In genomic region chr16:4110680-4111079, GRCh38 we compare ENCODE assay signal across 20 cellular contexts. TPM values are rescaled to one million over a fixed set of nuclear protein-coding genes. Genes with fewer than 3 reads are reported as not detected.
DNase-seq lines count a peak whose midpoint lies in the region; ATAC-seq and TF ChIP-seq lines count a peak whose summit lies in the region.
"Had no signal": no experiment of that assay in that cellular context is flagged by ENCODE, and none has a peak within 500 bp of the region (broad histone marks: within the 10 kb centered on the region; RNA-seq: fewer than 3 reads in every experiment).

No MANE protein-coding gene starts in this region.

- H3K36me3 ChIP-seq in ACC112 (ENCODE audit: insufficient read depth, low read length): no peaks in the 10 kb centered on the region
- peaks cover 3 to 4% of the 10 kb centered on the region in 2 experiments for H3K36me3 ChIP-seq in trophoblast cell (ENCODE audit: control insufficient read depth in 1 of 2, insufficient read depth in 2 of 2, low read length in 2 of 2)
- H3K36me3 ChIP-seq in naive thymus-derived CD4-positive, alpha-beta T cell (ENCODE audit: control insufficient read depth in 2 of 3, insufficient read depth in 3 of 3, low read length in 3 of 3): no peaks in the 10 kb centered on the region
- H3K36me3 ChIP-seq: uterus had no signal

- H2BK15ac ChIP-seq in H9 (ENCODE audit: low read depth, low read length): no peak overlapping the region

- no peak overlapping the region for H4K12ac ChIP-seq in trophoblast cell (ENCODE audit: low read depth, low read length)

- intact Hi-C loops in dorsolateral prefrontal cortex (cut with DNase I): loop anchor here in 1 of 2 donors (10.0 kb wide), 1 partner anchor 56 kb away; no protein-coding TSS in a partner anchor
- intact Hi-C loops in naive thymus-derived CD4-positive, alpha-beta T cell (cut with micrococcal nuclease): no loop called here

- H3K27ac Mint-ChIP-seq in H9: 0 out of 7 replicates have a peak overlapping the region, but pooled peaks of 1 of the 3 experiments have one; percentile 27
- H3K27ac Mint-ChIP-seq in naive thymus-derived CD4-positive, alpha-beta T cell: no peak overlapping the region
- H3K27ac Mint-ChIP-seq: dendritic cell treated with granulocyte-macrophage colony-stimulating factor and Interleukin-4, amounts not matched to agents 40 ng/mL and 50 ng/mL, for 4 days; nephron progenitor cell; T-helper 1 cell treated with Interleukin-12 subunit alpha and Interleukin-12 subunit beta and Interleukin-4 antibody, amounts not matched to agents 30 μg/mL and 1 μg/mL, for 36 hours had no signal

- H2AFZ ChIP-seq in ACC112 (ENCODE audit: low read length, unreplicated experiment) (no peak overlapping the region), H9 (ENCODE audit: low read length) (no peak overlapping the region), trophoblast cell (ENCODE audit: insufficient read depth, low read length, poor library complexity) (no peak overlapping the region)

- H3K79me2 ChIP-seq in ACC112 (ENCODE audit: control insufficient read depth, insufficient read depth, low read length, unreplicated experiment) (peaks cover 44% of the 10 kb centered on the region), H9 (ENCODE audit: insufficient read depth, low read length) (no peaks in the 10 kb centered on the region), trophoblast cell (ENCODE audit: control insufficient read depth, insufficient read depth, low read length, poor library complexity) (peaks cover 6% of the 10 kb centered on the region)

- H3K36me3 Mint-ChIP-seq in H9 (ENCODE audit: insufficient read depth in 1 of 3, low read depth in 3 of 3): peaks cover 0 to 9% (median 2%) of the 10 kb centered on the region in 3 experiments; a peak in 2 of 7 replicates
- H3K36me3 Mint-ChIP-seq in naive thymus-derived CD4-positive, alpha-beta T cell: peaks cover 0 to 20% (median 7%) of the 10 kb centered on the region in 5 donors

- no peak overlapping the region for H3T11ph ChIP-seq in H9 (ENCODE audit: low read length)

- H3K79me1 ChIP-seq in H9 (ENCODE audit: insufficient read depth, low read depth, low read length, poor library complexity, severe bottlenecking) (no peaks in the 10 kb centered on the region), trophoblast cell (ENCODE audit: low read length) (peaks cover 11% of the 10 kb centered on the region)

- H3K9me3 ChIP-seq in H9 (ENCODE audit: control insufficient read depth, low read depth, low read length) (no peaks in the 10 kb centered on the region), trophoblast cell (ENCODE audit: insufficient read depth, low read depth, low read length) (peaks cover 5% of the 10 kb centered on the region)
- no peaks in the 10 kb centered on the region for H3K9me3 ChIP-seq in naive thymus-derived CD4-positive, alpha-beta T cell (ENCODE audit: control insufficient read depth in 2 of 3, low read length in 3 of 3)
- H3K9me3 ChIP-seq: BE2C, uterus had no signal

- WGBS in H9 (ENCODE audit: extremely low coverage, insufficient read length, low lambda C conversion rate): no CpG with 5 or more reads among the region's 14 CpGs
- no CpG with 5 or more reads among the region's 14 CpGs for WGBS in trophoblast cell (ENCODE audit: extremely low coverage, insufficient coverage, insufficient read length)

- H2BK20ac ChIP-seq in H9 (ENCODE audit: low read depth, low read length, poor library complexity, severe bottlenecking): no peak overlapping the region

- H3K27me3 Mint-ChIP-seq in H9 (ENCODE audit: low read depth): peaks cover 22% of the 10 kb centered on the region
- H3K27me3 Mint-ChIP-seq in naive thymus-derived CD4-positive, alpha-beta T cell: no peaks in the 10 kb centered on the region

- no peaks in the 10 kb centered on the region for H3K9me3 Mint-ChIP-seq in H9
- H3K9me3 Mint-ChIP-seq in naive thymus-derived CD4-positive, alpha-beta T cell: no peaks in the 10 kb centered on the region
- H3K9me3 Mint-ChIP-seq: dendritic cell treated with granulocyte-macrophage colony-stimulating factor and Interleukin-4, amounts not matched to agents 40 ng/mL and 50 ng/mL, for 4 days; T-helper 1 cell treated with Interleukin-12 subunit alpha and Interleukin-12 subunit beta and Interleukin-4 antibody, amounts not matched to agents 30 μg/mL and 1 μg/mL, for 36 hours had no signal

- H4K8ac ChIP-seq in H9 (replicated peaks; ENCODE audit: insufficient read length, low read depth, low read length): no peak overlapping the region
- H4K8ac ChIP-seq in trophoblast cell (ENCODE audit: low read depth, low read length): no peak overlapping the region

- H3K4me3 Mint-ChIP-seq in H9: no peak overlapping the region
- no peak overlapping the region for H3K4me3 Mint-ChIP-seq in naive thymus-derived CD4-positive, alpha-beta T cell
- H3K4me3 Mint-ChIP-seq: dendritic cell treated with granulocyte-macrophage colony-stimulating factor and Interleukin-4, amounts not matched to agents 40 ng/mL and 50 ng/mL, for 4 days had no signal

- H2BK120ac ChIP-seq in H9 (ENCODE audit: low read depth, low read length, poor library complexity, severe bottlenecking): no peak overlapping the region
- H2BK120ac ChIP-seq in trophoblast cell (ENCODE audit: insufficient read depth, low read length, poor library complexity): peak overlapping the region; percentile 4

- TF ChIP-seq CTCF in H9 (conservative IDR thresholded peaks at IDR 0.05) (no peak), dorsolateral prefrontal cortex (IDR thresholded peaks at IDR 0.05 in 54 of 56, conservative IDR thresholded peaks at IDR 0.05 in 2 of 56; ENCODE audit: low read depth in 1 of 56, partially characterized antibody in 56 of 56) (no peak)

- no peak overlapping the region for H3K4me2 ChIP-seq in H9 (ENCODE audit: insufficient read depth, insufficient read length, low read length)
- H3K4me2 ChIP-seq in trophoblast cell (ENCODE audit: low read length): peak overlapping the region; percentile 11

- H3K4ac ChIP-seq in H9 (ENCODE audit: low read depth, low read length): no peak overlapping the region
- H3K4ac ChIP-seq in trophoblast cell (ENCODE audit: low read depth, low read length): peak overlapping the region; percentile 7

- H2AK5ac ChIP-seq in H9 (ENCODE audit: insufficient read length, low read length) (no peak overlapping the region), trophoblast cell (ENCODE audit: low read length) (peak overlapping the region; percentile 3)

- H3K4me3 ChIP-seq in ACC112 (ENCODE audit: low read depth, low read length) (peak overlapping the region; percentile 78; the same call in 1 of the 2 replicates), dorsolateral prefrontal cortex (peak overlapping the region in 46 of 59 donors; percentile 8 to 79 (median 69)), trophoblast cell (ENCODE audit: low read depth, low read length) (no peak overlapping the region)
- no peak overlapping the region for H3K4me3 ChIP-seq in naive thymus-derived CD4-positive, alpha-beta T cell (ENCODE audit: low read length)
- H3K4me3 ChIP-seq: uterus had no signal

- CTCF ChIA-PET in naive thymus-derived CD4-positive, alpha-beta T cell (lab: Charles Lee): no interaction called here

- H4K5ac ChIP-seq in H9 (ENCODE audit: insufficient read length, low read depth, low read length): no peak overlapping the region

- H3K23me2 ChIP-seq in H9 (ENCODE audit: insufficient read length, low read depth, low read length, poor library complexity, severe bottlenecking): no peaks in the 10 kb centered on the region

- H4K20me1 ChIP-seq in H9 (ENCODE audit: control insufficient read depth, insufficient read depth, insufficient read length): no peaks in the 10 kb centered on the region

- POLR2A ChIA-PET in naive thymus-derived CD4-positive, alpha-beta T cell (lab: Charles Lee): no interaction called here

- H3K9ac ChIP-seq in H9 (ENCODE audit: extremely low read depth, insufficient read length, low read length) (no peak overlapping the region), trophoblast cell (ENCODE audit: low read length) (no peak overlapping the region)

- H3K56ac ChIP-seq in H9 (ENCODE audit: insufficient read length, low read depth, low read length): no peak overlapping the region

- H2BK12ac ChIP-seq in H9 (ENCODE audit: insufficient read length, low read depth, low read length) (no peak overlapping the region), trophoblast cell (ENCODE audit: low read length) (peak overlapping the region; percentile 27)

- peak; percentile 40 for DNase-seq in H9
- peak in 1 of 10 donors; percentile 56 for DNase-seq in dorsolateral prefrontal cortex
- peak in 1 of 2 donors; percentile 73 for DNase-seq in trophoblast cell
- DNase-seq in hepatic stellate cell (ENCODE audit: low spot score): no peak
- no peak for DNase-seq in naive thymus-derived CD4-positive, alpha-beta T cell
- DNase-seq: anterior cingulate cortex; BE2C; DMS153; hippocampal formation; NCI-H1048; nephron progenitor cell; NK-92 treated with Interleukin-12 subunit alpha and Interleukin-12 subunit beta, amount 100 ng/mL, for 24 hours; uterus had no signal

- H2BK5ac ChIP-seq in H9 (ENCODE audit: insufficient read length, low read length): no peak overlapping the region
- peak overlapping the region; percentile 2 for H2BK5ac ChIP-seq in trophoblast cell (ENCODE audit: low read depth, low read length, poor library complexity)

- H3K27ac ChIP-seq in ACC112 (ENCODE audit: low read depth, low read length): no peak overlapping the region
- H3K27ac ChIP-seq in H9 (ENCODE audit: insufficient read length, low read depth, low read length): no peak overlapping the region
- H3K27ac ChIP-seq in dorsolateral prefrontal cortex: peak overlapping the region in 4 of 59 donors; percentile 13 to 34 (median 30)
- peak overlapping the region; percentile 50 for H3K27ac ChIP-seq in trophoblast cell (ENCODE audit: low read depth, low read length)
- no peak overlapping the region for H3K27ac ChIP-seq in naive thymus-derived CD4-positive, alpha-beta T cell (ENCODE audit: low read depth, low read length)
- H3K27ac ChIP-seq: uterus had no signal

- no peaks in the 10 kb centered on the region for H3K27me3 ChIP-seq in ACC112 (ENCODE audit: insufficient read depth, low read length)
- no peaks in the 10 kb centered on the region; the same call in 1 of the 2 replicates for H3K27me3 ChIP-seq in H9 (ENCODE audit: insufficient read depth, low read length)
- no peaks in the 10 kb centered on the region for H3K27me3 ChIP-seq in dorsolateral prefrontal cortex
- H3K27me3 ChIP-seq in trophoblast cell (ENCODE audit: insufficient read depth, low read length): peaks cover 3% of the 10 kb centered on the region
- H3K27me3 ChIP-seq in naive thymus-derived CD4-positive, alpha-beta T cell (ENCODE audit: control insufficient read depth in 2 of 2, insufficient read depth in 2 of 2, low read length in 2 of 2): no peaks in the 10 kb centered on the region
- H3K27me3 ChIP-seq: BE2C, uterus had no signal

- H3K4me1 ChIP-seq in ACC112 (ENCODE audit: control insufficient read depth, insufficient read depth, low read length, unreplicated experiment) (peaks cover 29% of the 10 kb centered on the region), H9 (ENCODE audit: insufficient read depth, low read length) (no peaks in the 10 kb centered on the region; the same call in 1 of the 2 replicates), trophoblast cell (ENCODE audit: control insufficient read depth in 1 of 2, insufficient read depth in 2 of 2, low read length in 2 of 2) (peaks cover 36 to 55% of the 10 kb centered on the region in 2 experiments)
- H3K4me1 ChIP-seq in naive thymus-derived CD4-positive, alpha-beta T cell (ENCODE audit: control insufficient read depth in 2 of 2, insufficient read depth in 2 of 2, low read length in 2 of 2): peaks cover 6 to 14% of the 10 kb centered on the region in 2 donors
- H3K4me1 ChIP-seq: uterus had no signal

- H3K14ac ChIP-seq in H9 (ENCODE audit: insufficient read depth, low read length): no peak overlapping the region
- H3K14ac ChIP-seq in trophoblast cell (ENCODE audit: low read length): peak overlapping the region; percentile 3

- H4K91ac ChIP-seq in H9 (ENCODE audit: insufficient read length, low read depth, low read length) (no peak overlapping the region), trophoblast cell (ENCODE audit: low read depth, low read length) (peak overlapping the region; percentile 40)

- no peak overlapping the region for H3K18ac ChIP-seq in H9 (ENCODE audit: insufficient read length, low read depth, low read length)
- H3K18ac ChIP-seq in trophoblast cell (ENCODE audit: low read length): peak overlapping the region; percentile 15

- ATAC-seq in GM21576 (IDR thresholded peaks at IDR 0.05; ENCODE audit: unreplicated experiment): no peak
- ATAC-seq in naive thymus-derived CD4-positive, alpha-beta T cell: no peak
- ATAC-seq in GM18519 (IDR thresholded peaks at IDR 0.05; ENCODE audit: low FRiP score, unreplicated experiment): no peak
- ATAC-seq: left lobe of liver, Right ventricle myocardium inferior had no signal

- H3K23ac ChIP-seq in H9 (ENCODE audit: insufficient read length, low read depth, low read length) (no peak overlapping the region), trophoblast cell (ENCODE audit: low read length) (no peak overlapping the region)

- H3K4me1 Mint-ChIP-seq in H9: peaks cover 23 to 34% of the 10 kb centered on the region in 2 experiments
- peaks cover 37 to 55% (median 50%) of the 10 kb centered on the region in 7 donors for H3K4me1 Mint-ChIP-seq in naive thymus-derived CD4-positive, alpha-beta T cell

RNA-seq across cellular contexts. Expression of gene ADCY9, which starts 5.6 kb away (rescaled TPM):
- total RNA-seq in H9 (2021) (4.7 and 5.7 TPM in 2 replicates), dorsolateral prefrontal cortex (10 to 100 TPM; 16.3 to 55.2 (median 33.9) TPM)
- polyA plus RNA-seq in trophoblast cell (2013): 9.8 and 10.3 TPM in 2 replicates
- total RNA-seq in naive thymus-derived CD4-positive, alpha-beta T cell: 10 to 100 TPM in 2 of 5 experiments, 1 to 10 TPM in 3; 3.9 to 14.3 (median 5.6) TPM
- polyA plus RNA-seq in naive thymus-derived CD4-positive, alpha-beta T cell: under 1 TPM; 0.46 to 0.47 TPM

Comparison
In these comparisons a context has a peak if more than half of its experiments do, and no peak if none do; other contexts are left out.
1. H3K4me3 ChIP-seq: peak in ACC112 (single experiment) and dorsolateral prefrontal cortex (46 of 59); none in trophoblast cell (single experiment) and naive thymus-derived CD4-positive, alpha-beta T cell (single experiment).